1 cellular context compared by ENCODE assay signal in genomic region chr14:93089501-93090269, GRCh38.
TF ChIP-seq lines count a peak whose summit lies in the region.

No MANE protein-coding gene starts in this region.

TF ChIP-seq in IMR-90, 13 proteins besides CTCF, POLR2A, EP300 and RAD21 (continued from another document):
- no peak for TF ChIP-seq RFX5 (IDR thresholded peaks at IDR 0.05; ENCODE audit: low read depth, low read length)
- no peak for TF ChIP-seq FOS (IDR thresholded peaks at IDR 0.05; ENCODE audit: low read depth, low read length)
- TF ChIP-seq NFE2L2 (IDR thresholded peaks at IDR 0.05; ENCODE audit: low read depth, low read length), result no peak
